ENCODE assay signal across 12 cellular contexts in genomic region chr4:102815981-102816380, GRCh38. TPM values are rescaled to one million over a fixed set of nuclear protein-coding genes. Genes with fewer than 3 reads are reported as not detected.
DNase-seq lines count a peak whose midpoint lies in the region; ATAC-seq and TF ChIP-seq lines count a peak whose summit lies in the region.
"Had no signal": no experiment of that assay in that cellular context is flagged by ENCODE, and none has a peak within 500 bp of the region (broad histone marks: within the 10 kb centered on the region; RNA-seq: fewer than 3 reads in every experiment).

No MANE protein-coding gene starts in this region.

- H3K27me3 Mint-ChIP-seq in progenitor cell of endocrine pancreas: no peaks in the 10 kb centered on the region
- H3K27me3 Mint-ChIP-seq: dendritic cell treated with granulocyte-macrophage colony-stimulating factor and Interleukin-4, amounts not matched to agents 40 ng/mL and 50 ng/mL, for 4 days had no signal

- no peak for ATAC-seq in HG02759 (IDR thresholded peaks at IDR 0.05; ENCODE audit: unreplicated experiment)

- no peak overlapping the region for H3K4me3 Mint-ChIP-seq in progenitor cell of endocrine pancreas (ENCODE audit: low read depth)
- H3K4me3 Mint-ChIP-seq: dendritic cell treated with granulocyte-macrophage colony-stimulating factor and Interleukin-4, amounts not matched to agents 40 ng/mL and 50 ng/mL, for 4 days had no signal

- peaks cover 21% of the 10 kb centered on the region for H3K36me3 Mint-ChIP-seq in progenitor cell of endocrine pancreas (ENCODE audit: insufficient read depth)

- DNase-seq in NCI-H2171 treated with DMSO at 0.1 percent for 48 hours (lab: John Stamatoyannopoulos, UW) (peak; percentile 32), NCI-H2171 (lab: John Stamatoyannopoulos, UW) (no peak), RPMI7951 (ENCODE audit: low read depth) (peak; percentile 83), fibroblast of gingiva (ENCODE audit: low read depth) (peak; percentile 71), progenitor cell of endocrine pancreas (ENCODE audit: low spot score, unreplicated experiment) (no peak), cardiac septum (ENCODE audit: low spot score) (no peak), NCI-H128 (lab: John Stamatoyannopoulos, UW; ENCODE audit: unreplicated experiment) (no peak)
- DNase-seq: 8988T, midbrain, NCI-H2029 had no signal

- peaks cover 34% of the 10 kb centered on the region for H3K4me1 Mint-ChIP-seq in progenitor cell of endocrine pancreas (ENCODE audit: low read depth)

- H3K9me3 Mint-ChIP-seq in progenitor cell of endocrine pancreas (ENCODE audit: low read depth): peaks cover 3% of the 10 kb centered on the region
- H3K9me3 Mint-ChIP-seq: dendritic cell treated with granulocyte-macrophage colony-stimulating factor and Interleukin-4, amounts not matched to agents 40 ng/mL and 50 ng/mL, for 4 days had no signal

- TF ChIP-seq CTCF in progenitor cell of endocrine pancreas (IDR thresholded peaks at IDR 0.05; ENCODE audit: unreplicated experiment): no peak

- intact Hi-C loops in cardiac septum (cut with DNase I): no loop called here

- peak overlapping the region; percentile 63 for H3K27ac Mint-ChIP-seq in progenitor cell of endocrine pancreas
- H3K27ac Mint-ChIP-seq: dendritic cell treated with granulocyte-macrophage colony-stimulating factor and Interleukin-4, amounts not matched to agents 40 ng/mL and 50 ng/mL, for 4 days had no signal

RNA-seq across cellular contexts. Expression of gene UBE2D3, which starts 11.4 kb away (rescaled TPM):
- total RNA-seq in RPMI7951 (2014; rRNA removed; shearing (Covaris generic)): 337 and 386 TPM in 2 replicates
- total RNA-seq in progenitor cell of endocrine pancreas (307 and 316 TPM in 2 replicates), cardiac septum (239 TPM)

RNA-seq across cellular contexts. Expression of gene CISD2, which starts 52.8 kb away (rescaled TPM):
- 56.1 and 67.0 TPM in 2 replicates for total RNA-seq in RPMI7951 (2014; rRNA removed; shearing (Covaris generic))
- 28.3 and 31.1 TPM in 2 replicates for total RNA-seq in progenitor cell of endocrine pancreas
- total RNA-seq in cardiac septum: 15.8 TPM

RNA-seq across cellular contexts. Expression of gene MANBA, which starts 55.2 kb away (rescaled TPM):
- 22.5 and 23.4 TPM in 2 replicates for total RNA-seq in RPMI7951 (2014; rRNA removed; shearing (Covaris generic))
- total RNA-seq in progenitor cell of endocrine pancreas (48.9 and 49.7 TPM in 2 replicates), cardiac septum (29.8 TPM)

Comparison
In these comparisons a context has a peak if more than half of its experiments do, and no peak if none do; other contexts are left out.
1. DNase-seq: peak in NCI-H2171 treated with DMSO at 0.1 percent for 48 hours (single experiment), RPMI7951 (single experiment) and fibroblast of gingiva (single experiment); none in NCI-H2171 (single experiment), progenitor cell of endocrine pancreas (single experiment), cardiac septum (single experiment) and NCI-H128 (single experiment).